Comparison of ENCODE assay signal across 19 cellular contexts in the genomic region with DNA sequence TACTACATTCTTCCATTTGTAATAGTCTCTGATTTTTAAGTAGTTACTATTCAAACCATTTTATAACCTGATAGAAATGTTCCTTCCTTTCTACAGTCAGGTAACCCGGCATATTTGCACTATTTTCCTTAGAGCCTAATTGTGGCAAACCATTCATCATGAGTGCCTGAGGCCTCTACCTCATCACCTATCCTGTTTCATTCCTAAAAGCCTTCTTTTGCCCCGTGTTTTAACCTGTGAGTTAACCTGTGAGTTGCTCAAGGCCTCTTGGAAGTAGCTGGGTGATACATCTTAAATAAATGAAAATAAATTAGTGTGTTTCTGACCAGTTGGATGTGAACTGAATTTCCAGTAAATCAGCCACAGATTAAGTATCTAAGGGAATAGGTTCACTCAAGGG.
"Had no signal": no experiment of that assay in that cellular context is flagged by ENCODE, and none has a peak within 500 bp of the region (broad histone marks: within the 10 kb centered on the region; RNA-seq: fewer than 3 reads in every experiment).

No MANE protein-coding gene starts in this region.

- H3K27me3 ChIP-seq: testis had no signal

- H3K36me3 ChIP-seq: heart left ventricle, neutrophil, spleen, tibial nerve had no signal

- ATAC-seq: heart left ventricle; left lobe of liver; naive thymus-derived CD8-positive, alpha-beta T cell; sciatic nerve; stimulated activated naive B cell treated with anti-CD40 and anti-IgM and Interleukin-4, amounts not matched to agents 10 μg/mL and 1 μg/mL and 100 μg/mL, for 72 hours; stimulated activated naive CD8-positive, alpha-beta T cell treated with anti-CD3 and anti-CD28 coated beads, Interleukin-15, amount 100 ng/mL, for 72 hours had no signal

- H3K27ac ChIP-seq: heart left ventricle, neutrophil, psoas muscle, spleen, testis, tibial nerve had no signal

- DNase-seq: effector memory CD4-positive, alpha-beta T cell; erythroblast; heart left ventricle; hippocampal formation; mucosa of descending colon; naive thymus-derived CD8-positive, alpha-beta T cell; psoas muscle; retina; spleen; stimulated activated CD4-positive, alpha-beta T cell treated with anti-CD3 and anti-CD28 coated beads, Interleukin-15, amount 100 ng/mL, for 24 hours; stimulated activated CD4-positive, alpha-beta T cell treated with anti-CD3 and anti-CD28 coated beads, Interleukin-2, amount 100 ng/mL, for 24 hours; stimulated activated CD4-positive, alpha-beta T cell treated with anti-CD3 and anti-CD28 coated beads, Interleukin-4, amount 100 ng/mL, for 4 hours; stimulated activated naive B cell treated with anti-CD40 and anti-IgM and Interleukin-4, amounts not matched to agents 10 μg/mL and 1 μg/mL and 100 μg/mL, for 72 hours; stimulated activated naive CD8-positive, alpha-beta T cell treated with anti-CD3 and anti-CD28 coated beads, Interleukin-15, amount 100 ng/mL, for 72 hours; testis had no signal

- H3K9me3 ChIP-seq: heart left ventricle, mucosa of descending colon, neutrophil, psoas muscle, spleen, testis, tibial nerve had no signal

- H3K4me3 ChIP-seq: heart left ventricle, mucosa of descending colon, psoas muscle, spleen, testis, tibial nerve had no signal

- H3K4me1 ChIP-seq: testis had no signal
